17 cellular contexts compared by ENCODE assay signal in the genomic region with DNA sequence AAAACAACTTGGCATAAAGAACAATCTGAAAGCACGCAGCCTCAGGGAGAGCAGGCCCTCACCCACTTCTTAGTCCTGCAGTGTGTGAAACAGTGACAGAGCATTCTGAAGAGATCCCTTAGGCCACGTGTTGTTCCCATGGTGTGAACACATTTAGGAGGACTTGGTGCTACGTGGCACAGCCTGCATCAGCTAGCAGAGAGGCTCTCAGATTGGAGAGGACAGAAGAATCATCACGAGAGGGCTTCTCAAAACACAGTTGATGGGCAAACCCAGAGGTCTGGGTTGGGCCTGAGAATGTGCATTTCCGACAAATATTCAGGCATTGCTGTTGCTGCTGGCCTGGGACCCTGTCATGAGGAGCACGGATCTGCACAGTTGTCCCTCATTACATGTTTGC.
"Had no signal": no experiment of that assay in that cellular context is flagged by ENCODE, and none has a peak within 500 bp of the region (broad histone marks: within the 10 kb centered on the region; RNA-seq: fewer than 3 reads in every experiment).

No MANE protein-coding gene starts in this region.

- DNase-seq: activated CD4-positive, alpha-beta T cell treated with anti-CD3 and anti-CD28 coated beads for 1 hour; activated CD4-positive, alpha-beta T cell treated with anti-CD3 and anti-CD28 coated beads, Interleukin-2, amount 50 U/mL, for 48 hours; activated gamma-delta T cell treated with Interleukin-2 at 50 U/mL for 16 hours; activated T-cell treated with anti-CD3 and anti-CD28 coated beads, Interleukin-2, amount 50 U/mL, for 72 hours; anterior cingulate cortex; left ventricle myocardium inferior; mesendoderm; SK-N-SH; T-cell had no signal

- H3K27ac Mint-ChIP-seq: activated naive CD8-positive, alpha-beta T cell; activated T-cell treated with anti-CD3 and anti-CD28 coated beads, Interleukin-2, amount 50 U/mL, for 72 hours; T-cell had no signal

- ATAC-seq: activated T-cell treated with anti-CD3 and anti-CD28 coated beads, Interleukin-2, amount 50 U/mL, for 72 hours; right lobe of liver; T-cell had no signal

- H3K4me3 Mint-ChIP-seq: activated naive CD8-positive, alpha-beta T cell; activated T-cell treated with anti-CD3 and anti-CD28 coated beads, Interleukin-2, amount 50 U/mL, for 72 hours; nephron; T-cell had no signal

- H3K4me3 ChIP-seq: hepatocyte, left ventricle myocardium inferior, prostate gland, right lobe of liver, smooth muscle cell, thoracic aorta had no signal

- FAIRE-seq: kidney had no signal

- H3K9me3 Mint-ChIP-seq: activated T-cell treated with anti-CD3 and anti-CD28 coated beads, Interleukin-2, amount 50 U/mL, for 72 hours; nephron; T-cell had no signal

- H3K36me3 Mint-ChIP-seq: T-cell had no signal

- H3K27me3 Mint-ChIP-seq: activated naive CD8-positive, alpha-beta T cell; T-cell had no signal
